Comparison of ENCODE assay signal across 14 cellular contexts in the genomic region with DNA sequence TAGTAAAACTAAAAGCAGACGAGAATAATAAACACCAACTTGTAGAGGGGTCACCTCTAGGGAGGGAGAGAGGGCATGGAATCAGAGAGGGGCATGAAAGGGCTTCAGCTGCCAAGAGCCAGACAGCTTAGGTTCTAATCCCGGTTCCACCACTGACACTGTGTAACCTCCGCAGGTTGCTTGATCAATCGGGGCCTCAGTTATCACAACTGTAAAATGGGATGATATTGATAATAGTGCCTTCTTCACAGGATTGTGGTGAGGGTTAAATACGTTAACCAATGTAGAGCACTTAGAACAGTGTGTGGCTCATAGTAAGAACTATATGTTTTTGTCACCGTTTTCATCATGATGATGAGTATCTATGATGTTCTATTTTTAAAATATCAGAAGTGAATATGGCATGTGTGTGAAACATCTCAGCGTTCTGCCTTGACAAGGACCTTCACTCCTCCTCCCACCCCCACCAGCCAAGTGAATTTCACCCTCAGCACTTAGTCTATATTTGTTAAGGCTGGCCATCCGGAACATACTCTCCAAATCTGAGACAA. TPM values are rescaled to one million over a fixed set of nuclear protein-coding genes. Genes with fewer than 3 reads are reported as not detected.
A peak's percentile ranks its signal among the peaks of the same experiment; 100 is the strongest.
DNase-seq lines count a peak whose midpoint lies in the region; ATAC-seq and TF ChIP-seq lines count a peak whose summit lies in the region.
"Had no signal": no experiment of that assay in that cellular context is flagged by ENCODE, and none has a peak within 500 bp of the region (broad histone marks: within the 10 kb centered on the region; RNA-seq: fewer than 3 reads in every experiment).

No MANE protein-coding gene starts in this region.

- TF ChIP-seq CTCF in HL-60 (IDR thresholded peaks at IDR 0.05; ENCODE audit: insufficient read depth, low read length) (no peak), mucosa of descending colon (IDR thresholded peaks at IDR 0.05) (no peak)

- H3K4me2 ChIP-seq in BLaER1 = peak overlapping the region; percentile 98

- H4K20me1 ChIP-seq in BLaER1 = no peaks in the 10 kb centered on the region

- H3K4me3 ChIP-seq in BLaER1 (peak overlapping the region; percentile 57), HL-60 (replicated peaks; ENCODE audit: insufficient read depth, low read length) (no peak overlapping the region), mucosa of descending colon (no peak overlapping the region)
- H3K4me3 ChIP-seq: gastrocnemius medialis, SJSA1 had no signal

- H3K4me1 ChIP-seq in BLaER1 (peaks cover 98% of the 10 kb centered on the region), mucosa of descending colon (ENCODE audit: low read depth) (peaks cover 46% of the 10 kb centered on the region)
- H3K4me1 ChIP-seq: SJSA1 had no signal

- DNase-seq in HL-60 (ENCODE audit: low read depth in 1 of 2, low spot score in 1 of 2) (no peak), naive B cell (peak; percentile 43), mucosa of descending colon (no peak), NAMALWA (ENCODE audit: low spot score) (no peak), NCI-H146 (lab: John Stamatoyannopoulos, UW) (no peak), DMS153 treated with DMSO at 0.1 percent for 48 hours (lab: John Stamatoyannopoulos, UW; ENCODE audit: unreplicated experiment) (no peak)
- DNase-seq in activated T-helper 2 cell treated with anti-CD3 and anti-CD28 coated beads, Interferon-gamma antibody, Interleukin-2, Interleukin-4, amounts not matched to agents 10 μg/mL and 5 μg/mL and 100 μg/mL, durations not matched to agents 14 hours and 24 hours and 36 hours (ENCODE audit: low spot score) = no peak
- DNase-seq: AML-193, EL, gastrocnemius medialis had no signal

- ATAC-seq in naive B cell (ENCODE audit: low read depth in 2 of 2) = peak; percentile 13 to 21
- ATAC-seq in mucosa of descending colon = no peak
- ATAC-seq: gastrocnemius medialis had no signal

- no peaks in the 10 kb centered on the region for H3K27me3 Mint-ChIP-seq in activated T-helper 2 cell treated with anti-CD3 and anti-CD28 coated beads, Interferon-gamma antibody, Interleukin-2, Interleukin-4, amounts not matched to agents 10 μg/mL and 5 μg/mL and 100 μg/mL, durations not matched to agents 14 hours and 24 hours and 36 hours (ENCODE audit: low read depth)
- no peaks in the 10 kb centered on the region for H3K27me3 Mint-ChIP-seq in naive B cell
- H3K27me3 Mint-ChIP-seq: progenitor cell of endocrine pancreas had no signal

- peak overlapping the region; percentile 72; the same call in 1 of the 2 replicates for H3K9ac ChIP-seq in BLaER1

- intact Hi-C loops in activated T-helper 2 cell treated with anti-CD3 and anti-CD28 coated beads, Interferon-gamma antibody, Interleukin-2, Interleukin-4, amounts not matched to agents 10 μg/mL and 5 μg/mL and 100 μg/mL, durations not matched to agents 14 hours and 24 hours and 36 hours (cut with micrococcal nuclease) = loop anchor here (2.0 to 5.0 kb wide), 4 partner anchors 77 to 242 kb away; partner anchors contain the start of gene BRPF3
- intact Hi-C loops in mucosa of descending colon (cut with DNase I, micrococcal nuclease) = no loop called here

- peak overlapping the region; percentile 97 for H3K27ac Mint-ChIP-seq in activated T-helper 2 cell treated with anti-CD3 and anti-CD28 coated beads, Interferon-gamma antibody, Interleukin-2, Interleukin-4, amounts not matched to agents 10 μg/mL and 5 μg/mL and 100 μg/mL, durations not matched to agents 14 hours and 24 hours and 36 hours
- H3K27ac Mint-ChIP-seq in naive B cell = peak overlapping the region; percentile 99 to 100 (median 99)
- H3K27ac Mint-ChIP-seq: progenitor cell of endocrine pancreas had no signal

- H3K36me3 ChIP-seq in BLaER1 = no peaks in the 10 kb centered on the region
- no peaks in the 10 kb centered on the region for H3K36me3 ChIP-seq in mucosa of descending colon (ENCODE audit: low read depth)
- H3K36me3 ChIP-seq: gastrocnemius medialis, SJSA1, WERI-Rb-1 had no signal

- H3K27ac ChIP-seq in BLaER1 (peak overlapping the region; percentile 84), HL-60 (replicated peaks) (peak overlapping the region; percentile 67)
- H3K27ac ChIP-seq: SJSA1 had no signal

- no peaks in the 10 kb centered on the region for H3K27me3 ChIP-seq in BLaER1
- H3K27me3 ChIP-seq in HL-60 (ENCODE audit: insufficient read depth, poor library complexity, severe bottlenecking) = no peaks in the 10 kb centered on the region
- H3K27me3 ChIP-seq: gastrocnemius medialis, SJSA1 had no signal

- H3K4me3 Mint-ChIP-seq in activated T-helper 2 cell treated with anti-CD3 and anti-CD28 coated beads, Interferon-gamma antibody, Interleukin-2, Interleukin-4, amounts not matched to agents 10 μg/mL and 5 μg/mL and 100 μg/mL, durations not matched to agents 14 hours and 24 hours and 36 hours (ENCODE audit: low read depth) = peak overlapping the region; percentile 75
- peak overlapping the region; percentile 76 to 99 (median 92) for H3K4me3 Mint-ChIP-seq in naive B cell

- H3K9me3 ChIP-seq in BLaER1 = no peaks in the 10 kb centered on the region
- no peaks in the 10 kb centered on the region for H3K9me3 ChIP-seq in mucosa of descending colon
- H3K9me3 ChIP-seq: gastrocnemius medialis, SJSA1 had no signal

- peaks cover 20% of the 10 kb centered on the region for H3K36me3 Mint-ChIP-seq in activated T-helper 2 cell treated with anti-CD3 and anti-CD28 coated beads, Interferon-gamma antibody, Interleukin-2, Interleukin-4, amounts not matched to agents 10 μg/mL and 5 μg/mL and 100 μg/mL, durations not matched to agents 14 hours and 24 hours and 36 hours (ENCODE audit: low read depth)
- peaks cover 0 to 5% of the 10 kb centered on the region in 2 donors for H3K36me3 Mint-ChIP-seq in naive B cell

- H3K4me1 Mint-ChIP-seq in activated T-helper 2 cell treated with anti-CD3 and anti-CD28 coated beads, Interferon-gamma antibody, Interleukin-2, Interleukin-4, amounts not matched to agents 10 μg/mL and 5 μg/mL and 100 μg/mL, durations not matched to agents 14 hours and 24 hours and 36 hours (ENCODE audit: low read depth) = peaks cover 72% of the 10 kb centered on the region
- peaks cover 87 to 98% (median 88%) of the 10 kb centered on the region in 3 donors for H3K4me1 Mint-ChIP-seq in naive B cell

- no peaks in the 10 kb centered on the region for H3K9me3 Mint-ChIP-seq in activated T-helper 2 cell treated with anti-CD3 and anti-CD28 coated beads, Interferon-gamma antibody, Interleukin-2, Interleukin-4, amounts not matched to agents 10 μg/mL and 5 μg/mL and 100 μg/mL, durations not matched to agents 14 hours and 24 hours and 36 hours
- H3K9me3 Mint-ChIP-seq in naive B cell = no peaks in the 10 kb centered on the region

RNA-seq across cellular contexts. Expression of gene MAPK13, which starts 10.3 kb away (rescaled TPM):
- total RNA-seq in activated T-helper 2 cell treated with anti-CD3 and anti-CD28 coated beads, Interferon-gamma antibody, Interleukin-2, Interleukin-4, amounts not matched to agents 10 μg/mL and 5 μg/mL and 100 μg/mL, durations not matched to agents 14 hours and 24 hours and 36 hours = 34.7 and 37.5 TPM in 2 replicates
- polyA plus RNA-seq in naive B cell (ENCODE audit: low read depth in 6 of 6) = 10 to 100 TPM; 23.5 to 76.5 (median 53.0) TPM
- 100 to 1,000 TPM in 2 of 3 donors, 10 to 100 TPM in 1; 82.7 to 173 (median 157) TPM for total RNA-seq in mucosa of descending colon
- total RNA-seq: SJSA1 had no signal
